In genomic region chr2:74459377-74460118, GRCh38 we compare ENCODE assay signal across 1 cellular context.
TF ChIP-seq lines count a peak whose summit lies in the region.

No MANE protein-coding gene starts in this region.

TF ChIP-seq in endothelial cell of umbilical vein, 7 proteins besides CTCF, POLR2A, EP300 and RAD21:
- TF ChIP-seq MAX (IDR thresholded peaks at IDR 0.05; ENCODE audit: insufficient read depth, insufficient read length) = no peak
- TF ChIP-seq JUN (IDR thresholded peaks at IDR 0.05; ENCODE audit: borderline replicate concordance, insufficient read depth, insufficient read length, low read depth) = no peak
- TF ChIP-seq FOS (IDR thresholded peaks at IDR 0.05; ENCODE audit: borderline replicate concordance, insufficient read depth, low read length) = no peak
- no peak for TF ChIP-seq POLR2AphosphoS5 (IDR thresholded peaks at IDR 0.05; ENCODE audit: insufficient read depth, low read depth, low read length)
- TF ChIP-seq MYC (IDR thresholded peaks at IDR 0.05; ENCODE audit: low read depth, low read length) = no peak
- TF ChIP-seq GATA2 (IDR thresholded peaks at IDR 0.05; ENCODE audit: insufficient read depth, insufficient read length, low read depth, low read length) = no peak
- TF ChIP-seq EZH2 (IDR thresholded peaks at IDR 0.05; ENCODE audit: borderline replicate concordance, low read depth, low read length, severe bottlenecking) = no peak
